ENCODE assay signal across 19 cellular contexts in genomic region chr4:100913685-100914084, GRCh38.
A peak's percentile ranks its signal among the peaks of the same experiment; 100 is the strongest.
DNase-seq lines count a peak whose midpoint lies in the region; ATAC-seq and TF ChIP-seq lines count a peak whose summit lies in the region.
"Had no signal": no experiment of that assay in that cellular context is flagged by ENCODE, and none has a peak within 500 bp of the region (broad histone marks: within the 10 kb centered on the region; RNA-seq: fewer than 3 reads in every experiment).

No MANE protein-coding gene starts in this region.

- peaks cover 2% of the 10 kb centered on the region for H3K27me3 Mint-ChIP-seq in GM23338 (ENCODE audit: insufficient read depth, low read depth, poor library complexity)
- H3K27me3 Mint-ChIP-seq in activated T-helper 1 cell treated with anti-CD3 and anti-CD28 coated beads, Interleukin-12 subunit alpha, Interleukin-12 subunit beta, Interleukin-2, Interleukin-4 antibody, amounts not matched to agents 30 ng/mL and 10 ng/mL and 1 ng/mL, durations not matched to agents 14 hours and 24 hours and 36 hours (ENCODE audit: insufficient read depth): peaks cover 12% of the 10 kb centered on the region

- H3K9me2 ChIP-seq in GM23338 (ENCODE audit: insufficient read depth) (no peaks in the 10 kb centered on the region), Loucy (replicated peaks; ENCODE audit: low read depth, low read length) (no peaks in the 10 kb centered on the region)
- H3K9me2 ChIP-seq: SK-N-SH had no signal

- intact Hi-C loops in activated T-helper 1 cell treated with anti-CD3 and anti-CD28 coated beads, Interleukin-12 subunit alpha, Interleukin-12 subunit beta, Interleukin-2, Interleukin-4 antibody, amounts not matched to agents 30 ng/mL and 10 ng/mL and 1 ng/mL, durations not matched to agents 14 hours and 24 hours and 36 hours (cut with micrococcal nuclease): no loop called here

- H3K9me3 Mint-ChIP-seq in GM23338: peaks cover 45% of the 10 kb centered on the region
- H3K9me3 Mint-ChIP-seq in activated T-helper 1 cell treated with anti-CD3 and anti-CD28 coated beads, Interleukin-12 subunit alpha, Interleukin-12 subunit beta, Interleukin-2, Interleukin-4 antibody, amounts not matched to agents 30 ng/mL and 10 ng/mL and 1 ng/mL, durations not matched to agents 14 hours and 24 hours and 36 hours: peaks cover 7% of the 10 kb centered on the region
- H3K9me3 Mint-ChIP-seq: CD8-positive, alpha-beta T cell had no signal

- ATAC-seq in GM23338 (peak; percentile 85), HG02588 (IDR thresholded peaks at IDR 0.05; ENCODE audit: unreplicated experiment) (no peak), GM21786 (IDR thresholded peaks at IDR 0.05; ENCODE audit: unreplicated experiment) (no peak)
- ATAC-seq: CD8-positive, alpha-beta T cell; K562; Panc1; Right ventricle myocardium inferior had no signal

- H3K36me3 ChIP-seq in GM23338 (ENCODE audit: insufficient read depth) (peaks cover 9% of the 10 kb centered on the region; the same call in 1 of the 2 replicates), Loucy (ENCODE audit: insufficient read depth, low read length) (no peaks in the 10 kb centered on the region)
- H3K36me3 ChIP-seq: BE2C had no signal

- H3K9me3 ChIP-seq in Loucy (ENCODE audit: insufficient read depth, low read depth, low read length): 0 out of 2 replicates have a peak, but pooled peaks cover 4% of the 10 kb centered on the region
- H3K9me3 ChIP-seq: SK-N-SH had no signal

- no peak overlapping the region for H3K27ac ChIP-seq in GM23338 (ENCODE audit: low read depth)

- TF ChIP-seq CTCF in GM23338 (conservative IDR thresholded peaks at IDR 0.05; ENCODE audit: low read depth in 2 of 2) (no peak), Loucy (conservative IDR thresholded peaks at IDR 0.05; ENCODE audit: low read length) (no peak)

- H3F3A ChIP-seq in GM23338 (replicated peaks; ENCODE audit: low read depth) (no peaks in the 10 kb centered on the region), Loucy (ENCODE audit: low read depth) (no peaks in the 10 kb centered on the region)

- no peaks in the 10 kb centered on the region for H3K27me3 ChIP-seq in GM23338 (ENCODE audit: insufficient read depth)
- H3K27me3 ChIP-seq in Loucy (ENCODE audit: insufficient read depth, low read length, poor library complexity, severe bottlenecking): no peaks in the 10 kb centered on the region
- H3K27me3 ChIP-seq: BE2C had no signal

- H2AFZ ChIP-seq in GM23338: no peak overlapping the region
- H2AFZ ChIP-seq in Loucy (ENCODE audit: low read length): no peak overlapping the region

- H3K4me2 ChIP-seq in GM23338 (peak overlapping the region; percentile 32), Loucy (ENCODE audit: low read depth, low read length, poor library complexity, severe bottlenecking) (peak overlapping the region; percentile 66)
- H3K4me2 ChIP-seq: SK-N-SH had no signal

- H3K36me3 Mint-ChIP-seq in GM23338 (ENCODE audit: low read depth): peaks cover 42% of the 10 kb centered on the region
- no peaks in the 10 kb centered on the region for H3K36me3 Mint-ChIP-seq in activated T-helper 1 cell treated with anti-CD3 and anti-CD28 coated beads, Interleukin-12 subunit alpha, Interleukin-12 subunit beta, Interleukin-2, Interleukin-4 antibody, amounts not matched to agents 30 ng/mL and 10 ng/mL and 1 ng/mL, durations not matched to agents 14 hours and 24 hours and 36 hours (ENCODE audit: low read depth)
- H3K36me3 Mint-ChIP-seq: CD8-positive, alpha-beta T cell had no signal

- peaks cover 16% of the 10 kb centered on the region for H3K4me1 Mint-ChIP-seq in GM23338
- H3K4me1 Mint-ChIP-seq in activated T-helper 1 cell treated with anti-CD3 and anti-CD28 coated beads, Interleukin-12 subunit alpha, Interleukin-12 subunit beta, Interleukin-2, Interleukin-4 antibody, amounts not matched to agents 30 ng/mL and 10 ng/mL and 1 ng/mL, durations not matched to agents 14 hours and 24 hours and 36 hours (ENCODE audit: low read depth): no peaks in the 10 kb centered on the region

- peak overlapping the region; percentile 3 for H3K4me3 ChIP-seq in GM23338
- peak overlapping the region; percentile 44 for H3K4me3 ChIP-seq in Loucy (ENCODE audit: low read length, poor library complexity, severe bottlenecking)
- H3K4me3 ChIP-seq: K562 had no signal

- no peaks in the 10 kb centered on the region for H4K20me1 ChIP-seq in GM23338 (replicated peaks; ENCODE audit: insufficient read depth)
- H4K20me1 ChIP-seq in Loucy (ENCODE audit: insufficient read depth, low read length, poor library complexity, severe bottlenecking): no peaks in the 10 kb centered on the region

- no peak overlapping the region for H3K9ac ChIP-seq in Loucy (ENCODE audit: low read depth, low read length, poor library complexity, severe bottlenecking)
- H3K9ac ChIP-seq: SK-N-SH had no signal

- no peak overlapping the region for H3K4me3 Mint-ChIP-seq in GM23338
- no peak overlapping the region for H3K4me3 Mint-ChIP-seq in activated T-helper 1 cell treated with anti-CD3 and anti-CD28 coated beads, Interleukin-12 subunit alpha, Interleukin-12 subunit beta, Interleukin-2, Interleukin-4 antibody, amounts not matched to agents 30 ng/mL and 10 ng/mL and 1 ng/mL, durations not matched to agents 14 hours and 24 hours and 36 hours
- H3K4me3 Mint-ChIP-seq: CD8-positive, alpha-beta T cell had no signal

- peak; percentile 69 for DNase-seq in GM23338 (ENCODE audit: low spot score)
- peak; percentile 14 for DNase-seq in UCSD-AML1 (lab: John Stamatoyannopoulos, UW; ENCODE audit: unreplicated experiment)
- DNase-seq in iPS-NIHi11 (ENCODE audit: low spot score): peak; percentile 25
- no peak for DNase-seq in activated T-helper 1 cell treated with anti-CD3 and anti-CD28 coated beads, Interleukin-12 subunit alpha, Interleukin-12 subunit beta, Interleukin-2, Interleukin-4 antibody, amounts not matched to agents 30 ng/mL and 10 ng/mL and 1 ng/mL, durations not matched to agents 14 hours and 24 hours and 36 hours (ENCODE audit: low spot score)
- DNase-seq: BE2C; CD8-positive, alpha-beta T cell; EL; NCI-H1048; NCI-H187; NCI-H2171; NCI-H446 treated with DMSO at 0.1 percent for 48 hours; SK-N-SH; T-helper 1 cell had no signal

- H3K27ac Mint-ChIP-seq in GM23338: peak overlapping the region; percentile 50
- H3K27ac Mint-ChIP-seq in activated T-helper 1 cell treated with anti-CD3 and anti-CD28 coated beads, Interleukin-12 subunit alpha, Interleukin-12 subunit beta, Interleukin-2, Interleukin-4 antibody, amounts not matched to agents 30 ng/mL and 10 ng/mL and 1 ng/mL, durations not matched to agents 14 hours and 24 hours and 36 hours: no peak overlapping the region
- H3K27ac Mint-ChIP-seq: CD8-positive, alpha-beta T cell had no signal

- H3K79me2 ChIP-seq in GM23338 (replicated peaks; ENCODE audit: insufficient read depth) (no peaks in the 10 kb centered on the region), Loucy (ENCODE audit: insufficient read depth, low read length) (no peaks in the 10 kb centered on the region)

- peaks cover 32% of the 10 kb centered on the region for H3K4me1 ChIP-seq in GM23338 (ENCODE audit: insufficient read depth)
- H3K4me1 ChIP-seq in Loucy (ENCODE audit: insufficient read depth, low read length, poor library complexity, severe bottlenecking): peaks cover 19% of the 10 kb centered on the region
- H3K4me1 ChIP-seq: BE2C had no signal

TF ChIP-seq in GM23338, 12 proteins besides CTCF, POLR2A, EP300 and RAD21:
- TF ChIP-seq EZH2phosphoT487 (IDR thresholded peaks at IDR 0.05; ENCODE audit: unreplicated experiment) (no peak), ETS1 (IDR thresholded peaks at IDR 0.05) (peak; percentile 79), NANOG (IDR thresholded peaks at IDR 0.05; ENCODE audit: borderline replicate concordance) (peak; percentile 73; the same call in 1 of the 2 replicates)
